ENCODE assay signal across 14 cellular contexts in the genomic region with DNA sequence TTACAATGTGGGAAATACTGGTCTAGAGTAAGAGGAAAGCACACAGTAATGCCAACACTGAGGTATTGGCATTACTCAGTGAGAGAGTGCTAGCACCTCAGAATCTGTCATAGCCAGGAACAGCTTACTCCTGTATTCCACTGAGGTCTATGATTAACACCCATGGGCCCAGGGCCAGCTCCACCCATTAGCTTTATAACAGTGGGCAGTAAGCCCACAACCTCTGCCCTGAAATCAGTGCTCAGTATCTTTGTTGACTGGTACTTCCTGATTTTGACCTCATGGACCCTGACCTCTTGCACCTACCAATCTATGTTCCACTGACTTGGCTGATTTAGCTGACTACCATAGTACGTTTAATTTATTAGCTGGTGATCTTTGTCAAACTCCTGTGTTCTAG. TPM values are rescaled to one million over a fixed set of nuclear protein-coding genes. Genes with fewer than 3 reads are reported as not detected.
"Had no signal": no experiment of that assay in that cellular context is flagged by ENCODE, and none has a peak within 500 bp of the region (broad histone marks: within the 10 kb centered on the region; RNA-seq: fewer than 3 reads in every experiment).

No MANE protein-coding gene starts in this region.

- H3K9ac ChIP-seq: neural progenitor cell had no signal

- H3K36me3 Mint-ChIP-seq: brain, neural progenitor cell had no signal

- DNase-seq: activated CD4-positive, alpha-beta T cell treated with anti-CD3 and anti-CD28 coated beads for 36 hours; activated CD8-positive, alpha-beta memory T cell treated with anti-CD3 and anti-CD28 coated beads, Interleukin-2, amount 50 U/mL, for 48 hours; activated CD8-positive, alpha-beta T cell treated with anti-CD3 and anti-CD28 coated beads for 36 hours; activated naive CD4-positive, alpha-beta T cell treated with anti-CD3 and anti-CD28 coated beads for 36 hours; heart left ventricle; ovary; retina; T-helper 1 cell; thyroid gland; WERI-Rb-1 had no signal

- H3K4me1 ChIP-seq: heart left ventricle, neural progenitor cell, thyroid gland, vagina had no signal

- H3K27ac Mint-ChIP-seq: activated CD4-positive, alpha-beta T cell treated with anti-CD3 and anti-CD28 coated beads for 36 hours; activated CD8-positive, alpha-beta T cell treated with anti-CD3 and anti-CD28 coated beads for 36 hours; activated naive CD4-positive, alpha-beta T cell treated with anti-CD3 and anti-CD28 coated beads for 36 hours; brain; neural progenitor cell had no signal

- H3K27me3 Mint-ChIP-seq: activated CD4-positive, alpha-beta T cell treated with anti-CD3 and anti-CD28 coated beads for 36 hours; brain had no signal

- H3K9me3 Mint-ChIP-seq: activated CD8-positive, alpha-beta T cell treated with anti-CD3 and anti-CD28 coated beads for 36 hours; activated naive CD4-positive, alpha-beta T cell treated with anti-CD3 and anti-CD28 coated beads for 36 hours; neural progenitor cell had no signal

- H3K9me3 ChIP-seq: heart left ventricle, ovary, thyroid gland, vagina had no signal

- H3K4me3 ChIP-seq: heart left ventricle, neural progenitor cell, ovary, skin epidermis, thyroid gland, vagina had no signal

- H3K36me3 ChIP-seq: heart left ventricle, neural progenitor cell, ovary, thyroid gland, vagina, WERI-Rb-1 had no signal

- H3K27ac ChIP-seq: heart left ventricle, neural progenitor cell, ovary, skin epidermis, thyroid gland, vagina, WERI-Rb-1 had no signal

- H3K4me1 Mint-ChIP-seq: activated CD4-positive, alpha-beta T cell treated with anti-CD3 and anti-CD28 coated beads for 36 hours; brain; neural progenitor cell had no signal

- H3K4me3 Mint-ChIP-seq: activated CD4-positive, alpha-beta T cell treated with anti-CD3 and anti-CD28 coated beads for 36 hours; activated CD8-positive, alpha-beta T cell treated with anti-CD3 and anti-CD28 coated beads for 36 hours; activated naive CD4-positive, alpha-beta T cell treated with anti-CD3 and anti-CD28 coated beads for 36 hours; brain; neural progenitor cell had no signal

- ATAC-seq: activated CD4-positive, alpha-beta T cell treated with anti-CD3 and anti-CD28 coated beads for 36 hours; activated CD8-positive, alpha-beta T cell treated with anti-CD3 and anti-CD28 coated beads for 36 hours had no signal

- H3K27me3 ChIP-seq: neural progenitor cell, ovary, thyroid gland, vagina had no signal

RNA-seq across cellular contexts. Expression of gene XK, which starts 58.0 kb away (rescaled TPM):
- total RNA-seq: activated naive CD4-positive, alpha-beta T cell treated with anti-CD3 and anti-CD28 coated beads for 36 hours had no signal
